ENCODE assay signal across 1 cellular context in the genomic region with DNA sequence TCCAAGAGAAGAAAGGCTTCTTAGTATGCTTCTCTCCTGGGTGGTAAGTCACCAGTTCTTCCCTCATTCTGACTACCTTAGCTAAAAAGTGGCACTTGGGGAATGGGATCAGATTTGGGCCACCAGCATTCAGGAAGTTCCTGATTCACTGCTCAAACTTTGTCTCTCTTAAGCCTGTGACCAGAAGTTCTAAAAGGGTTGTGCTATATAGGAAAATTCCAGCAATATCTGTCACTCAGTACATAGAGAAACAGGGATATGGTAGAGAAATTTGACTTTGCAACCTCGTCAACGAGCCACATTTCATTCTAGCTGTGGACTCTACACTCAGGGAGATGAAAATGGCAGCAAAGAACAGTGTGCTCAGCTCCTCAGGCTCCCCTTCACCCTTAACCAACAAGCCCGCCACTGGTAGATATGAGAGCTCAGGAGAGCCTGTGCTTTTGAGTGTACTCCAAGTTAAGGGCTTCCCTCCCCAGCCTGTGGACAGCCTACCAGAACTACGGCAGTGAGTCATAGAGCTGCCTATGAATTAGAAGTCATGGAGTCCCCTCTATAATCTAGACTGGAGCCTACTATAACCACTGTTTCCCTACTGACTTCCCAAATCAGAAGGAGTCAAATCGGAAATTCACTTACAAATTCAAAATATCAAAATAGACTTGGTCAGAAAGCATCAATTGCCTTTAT.
TF ChIP-seq lines count a peak whose summit lies in the region.

No MANE protein-coding gene starts in this region.

TF ChIP-seq in WTC11, 78 proteins besides CTCF, POLR2A, EP300 and RAD21 (continued from another document):
- TF ChIP-seq, protein P1, sequence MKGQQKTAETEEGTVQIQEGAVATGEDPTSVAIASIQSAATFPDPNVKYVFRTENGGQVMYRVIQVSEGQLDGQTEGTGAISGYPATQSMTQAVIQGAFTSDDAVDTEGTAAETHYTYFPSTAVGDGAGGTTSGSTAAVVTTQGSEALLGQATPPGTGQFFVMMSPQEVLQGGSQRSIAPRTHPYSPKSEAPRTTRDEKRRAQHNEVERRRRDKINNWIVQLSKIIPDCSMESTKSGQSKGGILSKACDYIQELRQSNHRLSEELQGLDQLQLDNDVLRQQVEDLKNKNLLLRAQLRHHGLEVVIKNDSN (CRISPR knock-in tag; IDR thresholded peaks at IDR 0.05), result no peak
- no peak for TF ChIP-seq ZBTB21 (CRISPR knock-in tag; IDR thresholded peaks at IDR 0.05; ENCODE audit: borderline replicate concordance)
- no peak for TF ChIP-seq JAZF1 (CRISPR knock-in tag; IDR thresholded peaks at IDR 0.05)
- TF ChIP-seq, protein P2, sequence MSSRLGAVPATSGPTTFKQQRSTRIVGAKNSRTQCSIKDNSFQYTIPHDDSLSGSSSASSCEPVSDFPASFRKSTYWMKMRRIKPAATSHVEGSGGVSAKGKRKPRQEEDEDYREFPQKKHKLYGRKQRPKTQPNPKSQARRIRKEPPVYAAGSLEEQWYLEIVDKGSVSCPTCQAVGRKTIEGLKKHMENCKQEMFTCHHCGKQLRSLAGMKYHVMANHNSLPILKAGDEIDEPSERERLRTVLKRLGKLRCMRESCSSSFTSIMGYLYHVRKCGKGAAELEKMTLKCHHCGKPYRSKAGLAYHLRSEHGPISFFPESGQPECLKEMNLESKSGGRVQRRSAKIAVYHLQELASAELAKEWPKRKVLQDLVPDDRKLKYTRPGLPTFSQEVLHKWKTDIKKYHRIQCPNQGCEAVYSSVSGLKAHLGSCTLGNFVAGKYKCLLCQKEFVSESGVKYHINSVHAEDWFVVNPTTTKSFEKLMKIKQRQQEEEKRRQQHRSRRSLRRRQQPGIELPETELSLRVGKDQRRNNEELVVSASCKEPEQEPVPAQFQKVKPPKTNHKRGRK (CRISPR knock-in tag; IDR thresholded peaks at IDR 0.05; ENCODE audit: borderline replicate concordance), result no peak
- TF ChIP-seq GRHL2 (CRISPR knock-in tag; IDR thresholded peaks at IDR 0.05; ENCODE audit: insufficient replicate concordance, severe bottlenecking), result no peak
- no peak for TF ChIP-seq FOXJ3 (CRISPR knock-in tag; IDR thresholded peaks at IDR 0.05; ENCODE audit: borderline replicate concordance)
- TF ChIP-seq, protein P3, sequence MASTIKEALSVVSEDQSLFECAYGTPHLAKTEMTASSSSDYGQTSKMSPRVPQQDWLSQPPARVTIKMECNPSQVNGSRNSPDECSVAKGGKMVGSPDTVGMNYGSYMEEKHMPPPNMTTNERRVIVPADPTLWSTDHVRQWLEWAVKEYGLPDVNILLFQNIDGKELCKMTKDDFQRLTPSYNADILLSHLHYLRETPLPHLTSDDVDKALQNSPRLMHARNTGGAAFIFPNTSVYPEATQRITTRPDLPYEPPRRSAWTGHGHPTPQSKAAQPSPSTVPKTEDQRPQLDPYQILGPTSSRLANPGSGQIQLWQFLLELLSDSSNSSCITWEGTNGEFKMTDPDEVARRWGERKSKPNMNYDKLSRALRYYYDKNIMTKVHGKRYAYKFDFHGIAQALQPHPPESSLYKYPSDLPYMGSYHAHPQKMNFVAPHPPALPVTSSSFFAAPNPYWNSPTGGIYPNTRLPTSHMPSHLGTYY (CRISPR knock-in tag; IDR thresholded peaks at IDR 0.05), result no peak
- TF ChIP-seq, protein P4, sequence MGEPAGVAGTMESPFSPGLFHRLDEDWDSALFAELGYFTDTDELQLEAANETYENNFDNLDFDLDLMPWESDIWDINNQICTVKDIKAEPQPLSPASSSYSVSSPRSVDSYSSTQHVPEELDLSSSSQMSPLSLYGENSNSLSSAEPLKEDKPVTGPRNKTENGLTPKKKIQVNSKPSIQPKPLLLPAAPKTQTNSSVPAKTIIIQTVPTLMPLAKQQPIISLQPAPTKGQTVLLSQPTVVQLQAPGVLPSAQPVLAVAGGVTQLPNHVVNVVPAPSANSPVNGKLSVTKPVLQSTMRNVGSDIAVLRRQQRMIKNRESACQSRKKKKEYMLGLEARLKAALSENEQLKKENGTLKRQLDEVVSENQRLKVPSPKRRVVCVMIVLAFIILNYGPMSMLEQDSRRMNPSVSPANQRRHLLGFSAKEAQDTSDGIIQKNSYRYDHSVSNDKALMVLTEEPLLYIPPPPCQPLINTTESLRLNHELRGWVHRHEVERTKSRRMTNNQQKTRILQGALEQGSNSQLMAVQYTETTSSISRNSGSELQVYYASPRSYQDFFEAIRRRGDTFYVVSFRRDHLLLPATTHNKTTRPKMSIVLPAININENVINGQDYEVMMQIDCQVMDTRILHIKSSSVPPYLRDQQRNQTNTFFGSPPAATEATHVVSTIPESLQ (CRISPR knock-in tag; IDR thresholded peaks at IDR 0.05), result no peak
- TF ChIP-seq, protein P5, sequence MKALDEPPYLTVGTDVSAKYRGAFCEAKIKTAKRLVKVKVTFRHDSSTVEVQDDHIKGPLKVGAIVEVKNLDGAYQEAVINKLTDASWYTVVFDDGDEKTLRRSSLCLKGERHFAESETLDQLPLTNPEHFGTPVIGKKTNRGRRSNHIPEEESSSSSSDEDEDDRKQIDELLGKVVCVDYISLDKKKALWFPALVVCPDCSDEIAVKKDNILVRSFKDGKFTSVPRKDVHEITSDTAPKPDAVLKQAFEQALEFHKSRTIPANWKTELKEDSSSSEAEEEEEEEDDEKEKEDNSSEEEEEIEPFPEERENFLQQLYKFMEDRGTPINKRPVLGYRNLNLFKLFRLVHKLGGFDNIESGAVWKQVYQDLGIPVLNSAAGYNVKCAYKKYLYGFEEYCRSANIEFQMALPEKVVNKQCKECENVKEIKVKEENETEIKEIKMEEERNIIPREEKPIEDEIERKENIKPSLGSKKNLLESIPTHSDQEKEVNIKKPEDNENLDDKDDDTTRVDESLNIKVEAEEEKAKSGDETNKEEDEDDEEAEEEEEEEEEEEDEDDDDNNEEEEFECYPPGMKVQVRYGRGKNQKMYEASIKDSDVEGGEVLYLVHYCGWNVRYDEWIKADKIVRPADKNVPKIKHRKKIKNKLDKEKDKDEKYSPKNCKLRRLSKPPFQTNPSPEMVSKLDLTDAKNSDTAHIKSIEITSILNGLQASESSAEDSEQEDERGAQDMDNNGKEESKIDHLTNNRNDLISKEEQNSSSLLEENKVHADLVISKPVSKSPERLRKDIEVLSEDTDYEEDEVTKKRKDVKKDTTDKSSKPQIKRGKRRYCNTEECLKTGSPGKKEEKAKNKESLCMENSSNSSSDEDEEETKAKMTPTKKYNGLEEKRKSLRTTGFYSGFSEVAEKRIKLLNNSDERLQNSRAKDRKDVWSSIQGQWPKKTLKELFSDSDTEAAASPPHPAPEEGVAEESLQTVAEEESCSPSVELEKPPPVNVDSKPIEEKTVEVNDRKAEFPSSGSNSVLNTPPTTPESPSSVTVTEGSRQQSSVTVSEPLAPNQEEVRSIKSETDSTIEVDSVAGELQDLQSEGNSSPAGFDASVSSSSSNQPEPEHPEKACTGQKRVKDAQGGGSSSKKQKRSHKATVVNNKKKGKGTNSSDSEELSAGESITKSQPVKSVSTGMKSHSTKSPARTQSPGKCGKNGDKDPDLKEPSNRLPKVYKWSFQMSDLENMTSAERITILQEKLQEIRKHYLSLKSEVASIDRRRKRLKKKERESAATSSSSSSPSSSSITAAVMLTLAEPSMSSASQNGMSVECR (CRISPR knock-in tag; IDR thresholded peaks at IDR 0.05; ENCODE audit: borderline replicate concordance), result no peak
- no peak for TF ChIP-seq CREM (CRISPR knock-in tag; IDR thresholded peaks at IDR 0.05)
- TF ChIP-seq, protein P6, sequence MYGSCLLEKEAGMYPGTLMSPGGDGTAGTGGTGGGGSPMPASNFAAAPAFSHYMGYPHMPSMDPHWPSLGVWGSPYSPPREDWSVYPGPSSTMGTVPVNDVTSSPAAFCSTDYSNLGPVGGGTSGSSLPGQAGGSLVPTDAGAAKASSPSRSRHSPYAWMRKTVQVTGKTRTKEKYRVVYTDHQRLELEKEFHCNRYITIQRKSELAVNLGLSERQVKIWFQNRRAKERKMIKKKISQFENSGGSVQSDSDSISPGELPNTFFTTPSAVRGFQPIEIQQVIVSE (CRISPR knock-in tag; IDR thresholded peaks at IDR 0.05; ENCODE audit: borderline replicate concordance), result no peak
- TF ChIP-seq ZNF396 (CRISPR knock-in tag; IDR thresholded peaks at IDR 0.05; ENCODE audit: borderline replicate concordance), result no peak
- no peak for TF ChIP-seq ZNF232 (CRISPR knock-in tag; IDR thresholded peaks at IDR 0.05)
- TF ChIP-seq GABPB1 (CRISPR knock-in tag; IDR thresholded peaks at IDR 0.05), result no peak
